ENCODE assay signal across 29 cellular contexts in genomic region chr4:12879500-12879899, GRCh38.
"Had no signal": no experiment of that assay in that cellular context is flagged by ENCODE, and none has a peak within 500 bp of the region (broad histone marks: within the 10 kb centered on the region; RNA-seq: fewer than 3 reads in every experiment).

No MANE protein-coding gene starts in this region.

- H3K4me1 ChIP-seq: colonic mucosa, esophagus muscularis mucosa, esophagus squamous epithelium, foreskin keratinocyte, gastrocnemius medialis, gastroesophageal sphincter, heart left ventricle, heart right ventricle had no signal

- H3K27me3 Mint-ChIP-seq: dendritic cell treated with granulocyte-macrophage colony-stimulating factor and Interleukin-4, amounts not matched to agents 40 ng/mL and 50 ng/mL, for 4 days; effector memory CD8-positive, alpha-beta T cell had no signal

- H3K9me3 ChIP-seq: colonic mucosa, esophagus squamous epithelium, gastrocnemius medialis, gastroesophageal sphincter, heart left ventricle, heart right ventricle had no signal

- H3K27me3 ChIP-seq: colonic mucosa, dorsolateral prefrontal cortex, esophagus muscularis mucosa, esophagus squamous epithelium, foreskin keratinocyte, gastrocnemius medialis, gastroesophageal sphincter, heart left ventricle, heart right ventricle had no signal

- ATAC-seq: effector memory CD8-positive, alpha-beta T cell; esophagus mucosa; foreskin keratinocyte; gastrocnemius medialis; gastroesophageal sphincter; heart left ventricle; heart right ventricle had no signal

- DNase-seq: colonic mucosa; cortex of kidney; dermis blood vessel endothelial cell; dorsolateral prefrontal cortex; effector CD4-positive, alpha-beta T cell; effector CD8-positive, alpha-beta T cell; effector memory CD4-positive, alpha-beta T cell; effector memory CD8-positive, alpha-beta T cell; endodermal cell; erythroblast; esophagus squamous epithelium; foreskin fibroblast; foreskin keratinocyte; foreskin melanocyte; gastrocnemius medialis; glutamatergic neuron; head of caudate nucleus; heart left ventricle; heart right ventricle had no signal

- H3K27ac Mint-ChIP-seq: dendritic cell treated with granulocyte-macrophage colony-stimulating factor and Interleukin-4, amounts not matched to agents 40 ng/mL and 50 ng/mL, for 4 days; effector memory CD8-positive, alpha-beta T cell; endodermal cell had no signal

- H3K9me3 Mint-ChIP-seq: endodermal cell had no signal

- H3K27ac ChIP-seq: colonic mucosa, coronary artery, dorsolateral prefrontal cortex, epithelial cell of prostate, esophagus muscularis mucosa, esophagus squamous epithelium, foreskin keratinocyte, gastrocnemius medialis, gastroesophageal sphincter, heart left ventricle, heart right ventricle had no signal

- H3K36me3 ChIP-seq: colonic mucosa, esophagus muscularis mucosa, esophagus squamous epithelium, gastrocnemius medialis, gastroesophageal sphincter, heart left ventricle, heart right ventricle had no signal

- H3K4me3 Mint-ChIP-seq: dendritic cell treated with granulocyte-macrophage colony-stimulating factor and Interleukin-4, amounts not matched to agents 40 ng/mL and 50 ng/mL, for 4 days; effector memory CD8-positive, alpha-beta T cell; endodermal cell had no signal

- H3K4me3 ChIP-seq: colonic mucosa, coronary artery, dorsolateral prefrontal cortex, esophagus muscularis mucosa, esophagus squamous epithelium, gastrocnemius medialis, gastroesophageal sphincter, heart left ventricle, heart right ventricle had no signal

- FAIRE-seq: colon, endometrium, endothelial cell of umbilical vein, frontal cortex had no signal
